In the genomic region with DNA sequence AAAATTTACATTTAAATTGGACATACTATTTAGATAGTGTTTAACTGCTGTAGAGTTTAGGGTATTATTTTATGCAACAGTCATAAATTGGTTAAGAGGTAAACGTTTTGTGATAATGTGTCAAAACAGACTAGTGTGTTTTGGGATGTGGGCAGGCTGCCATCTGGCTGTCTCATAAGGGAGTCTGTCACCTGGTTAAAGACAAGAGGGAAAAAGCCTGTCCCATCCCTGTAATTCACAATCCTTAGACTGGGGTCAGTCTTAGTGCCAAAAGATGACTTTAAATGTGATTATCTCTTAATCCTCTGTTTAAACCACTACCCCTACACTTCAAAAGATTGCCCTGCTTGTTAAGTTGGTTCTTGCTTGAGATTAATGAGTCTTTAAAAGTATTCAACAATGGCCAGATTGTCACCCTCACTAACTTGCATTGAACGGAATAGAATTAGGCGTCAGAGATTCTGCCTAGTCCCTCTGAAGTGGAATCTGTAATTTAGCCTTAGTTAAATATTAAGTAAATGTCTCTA, we compare ENCODE assay signal across 11 cellular contexts. TPM values are rescaled to one million over a fixed set of nuclear protein-coding genes. Genes with fewer than 3 reads are reported as not detected.
DNase-seq lines count a peak whose midpoint lies in the region; ATAC-seq, FAIRE-seq and TF ChIP-seq lines count a peak whose summit lies in the region.
"Had no signal": no experiment of that assay in that cellular context is flagged by ENCODE, and none has a peak within 500 bp of the region (broad histone marks: within the 10 kb centered on the region; RNA-seq: fewer than 3 reads in every experiment).

No MANE protein-coding gene starts in this region.

- peaks cover 38% of the 10 kb centered on the region for H3K27me3 Mint-ChIP-seq in osteocyte (ENCODE audit: unreplicated experiment)
- H3K27me3 Mint-ChIP-seq: activated T-helper 17 cell treated with anti-CD3 and anti-CD28 coated beads, Interleukin-2, amount 50 U/mL, for 72 hours had no signal

- DNase-seq in DMS 273 (lab: John Stamatoyannopoulos, UW; ENCODE audit: unreplicated experiment) (peak; percentile 66), NCI-H2029 treated with DMSO at 0.1 percent for 48 hours (lab: John Stamatoyannopoulos, UW) (peak; percentile 2), dermis blood vessel endothelial cell (peak; percentile 7), T-helper 9 cell (no peak), osteocyte (ENCODE audit: extremely low spot score, unreplicated experiment) (no peak), frontal cortex (ENCODE audit: low spot score in 2 of 2) (no peak)
- DNase-seq: DMS79, foreskin melanocyte had no signal

- peak; percentile 46 for ATAC-seq in GM18861 (IDR thresholded peaks at IDR 0.05; ENCODE audit: unreplicated experiment)
- no peak for ATAC-seq in GM18520 (IDR thresholded peaks at IDR 0.05; ENCODE audit: unreplicated experiment)
- ATAC-seq: activated T-helper 17 cell treated with anti-CD3 and anti-CD28 coated beads, Interleukin-2, amount 50 U/mL, for 72 hours had no signal

- no peak for FAIRE-seq in frontal cortex (lab: Jason Lieb, UNC)

- H3K9me3 Mint-ChIP-seq in osteocyte (ENCODE audit: unreplicated experiment): no peaks in the 10 kb centered on the region
- H3K9me3 Mint-ChIP-seq: activated T-helper 17 cell treated with anti-CD3 and anti-CD28 coated beads, Interleukin-2, amount 50 U/mL, for 72 hours had no signal

- no peak overlapping the region for H3K27ac Mint-ChIP-seq in osteocyte (ENCODE audit: unreplicated experiment)
- H3K27ac Mint-ChIP-seq: activated T-helper 17 cell treated with anti-CD3 and anti-CD28 coated beads, Interleukin-2, amount 50 U/mL, for 72 hours had no signal

- no peaks in the 10 kb centered on the region for H3K4me1 Mint-ChIP-seq in osteocyte (ENCODE audit: unreplicated experiment)

- H3K4me3 Mint-ChIP-seq in osteocyte (ENCODE audit: unreplicated experiment): no peak overlapping the region
- H3K4me3 Mint-ChIP-seq: activated T-helper 17 cell treated with anti-CD3 and anti-CD28 coated beads, Interleukin-2, amount 50 U/mL, for 72 hours had no signal

- H3K36me3 Mint-ChIP-seq in osteocyte (ENCODE audit: unreplicated experiment): no peaks in the 10 kb centered on the region

- no peak for TF ChIP-seq CTCF in osteocyte (IDR thresholded peaks at IDR 0.05)

RNA-seq across cellular contexts. Expression of a gene that starts 59.2 kb away (rescaled TPM):
- 0.05 and 0.17 TPM in 2 replicates for total RNA-seq in dermis blood vessel endothelial cell
- not detected in 2 replicates for total RNA-seq in osteocyte
- 0.82 TPM for total RNA-seq in frontal cortex

Comparison
In these comparisons a context has a peak if more than half of its experiments do, and no peak if none do; other contexts are left out.
1. DNase-seq: peak in DMS 273 (single experiment), NCI-H2029 treated with DMSO at 0.1 percent for 48 hours (single experiment) and dermis blood vessel endothelial cell (single experiment); none in T-helper 9 cell (single experiment), osteocyte (single experiment) and frontal cortex (0 of 2).